ENCODE assay signal across 8 cellular contexts in the genomic region with DNA sequence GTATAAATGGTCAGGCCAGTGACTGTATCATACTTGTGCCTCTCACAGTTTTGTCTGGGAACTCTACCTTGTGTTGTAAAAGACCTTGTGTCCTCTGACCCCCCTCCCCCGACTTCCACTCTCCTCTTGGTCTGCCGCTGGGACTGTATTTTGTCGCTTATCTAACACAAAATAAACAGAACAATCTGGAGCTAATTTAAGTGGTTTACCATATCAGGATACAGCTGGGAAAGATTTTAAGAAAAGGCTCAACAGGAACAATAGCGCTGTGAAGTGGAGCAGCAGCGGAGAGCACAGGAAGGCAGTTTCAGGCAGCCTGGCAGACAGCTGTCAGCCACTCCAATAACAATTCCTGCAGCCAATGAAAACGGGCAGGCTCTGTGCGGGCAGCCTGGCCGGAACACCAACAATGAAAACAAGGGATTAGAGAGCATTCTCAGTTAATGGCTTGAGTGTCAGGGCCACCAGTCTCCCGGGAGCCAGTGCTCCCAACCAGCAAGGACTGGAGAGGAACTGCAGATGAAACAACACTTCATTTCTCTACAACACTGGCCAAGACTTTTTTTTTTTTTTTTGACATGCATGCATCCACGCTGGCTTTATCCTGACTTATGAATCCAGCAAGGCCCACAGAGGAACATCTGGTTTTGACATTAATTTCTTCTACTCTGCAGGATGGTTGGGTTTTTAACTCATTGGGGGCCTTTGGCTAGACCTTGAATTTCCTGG.
DNase-seq lines count a peak whose midpoint lies in the region; ATAC-seq and TF ChIP-seq lines count a peak whose summit lies in the region.

No MANE protein-coding gene starts in this region.

- H3K27me3 ChIP-seq in endodermal cell (ENCODE audit: control insufficient read depth, insufficient read depth, low read length, poor library complexity, severe bottlenecking) (no peaks in the 10 kb centered on the region), muscle layer of colon (ENCODE audit: control insufficient read depth in 1 of 2, insufficient read depth in 2 of 2, low read length in 2 of 2) (no peaks in the 10 kb centered on the region)

- peak overlapping the region; percentile 33 for H3K9ac ChIP-seq in endodermal cell (ENCODE audit: extremely low read depth, low read length, poor library complexity, severe bottlenecking)
- peak overlapping the region; percentile 22 for H3K9ac ChIP-seq in muscle layer of colon (ENCODE audit: low read length)

- TF ChIP-seq POLR2A in GM18505 (IDR thresholded peaks at IDR 0.05; ENCODE audit: borderline replicate concordance, extremely low read depth, insufficient read depth, insufficient read length), result no peak

- H3K27ac ChIP-seq in endodermal cell (ENCODE audit: low read depth, low read length), result peak overlapping the region; percentile 59
- H3K27ac ChIP-seq in muscle layer of colon (ENCODE audit: low read depth, low read length), result peak overlapping the region; percentile 8

- no peaks in the 10 kb centered on the region for H3K36me3 ChIP-seq in endodermal cell (ENCODE audit: control insufficient read depth, insufficient read depth, low read length)
- H3K36me3 ChIP-seq in muscle layer of colon (ENCODE audit: insufficient read depth, low read length), result no peaks in the 10 kb centered on the region

- H3K27me3 Mint-ChIP-seq in endodermal cell (ENCODE audit: insufficient read depth), result no peaks in the 10 kb centered on the region

- H3K4me1 ChIP-seq in endodermal cell (ENCODE audit: control insufficient read depth, insufficient read depth, low read length) (peaks cover 25% of the 10 kb centered on the region), muscle layer of colon (ENCODE audit: insufficient read depth, low read length) (peaks cover 36% of the 10 kb centered on the region)

- WGBS in endodermal cell (ENCODE audit: insufficient coverage in 1 of 2, insufficient read length in 1 of 2), 2 experiments, result 11 to 20% methylated on average over 5 to 10 of the region's 10 CpGs

- ATAC-seq in GM18505 (IDR thresholded peaks at IDR 0.05; ENCODE audit: unreplicated experiment), result no peak
- ATAC-seq in HG03025 (IDR thresholded peaks at IDR 0.05; ENCODE audit: low FRiP score, unreplicated experiment), result no peak

- peak overlapping the region; percentile 81 for H3K27ac Mint-ChIP-seq in endodermal cell

- H3K9me3 Mint-ChIP-seq in endodermal cell, result no peaks in the 10 kb centered on the region

- peaks cover 65% of the 10 kb centered on the region for H3K4me1 Mint-ChIP-seq in endodermal cell

- H3K36me3 Mint-ChIP-seq in endodermal cell (ENCODE audit: low read depth), result no peaks in the 10 kb centered on the region

- H3K4me3 ChIP-seq in endodermal cell (ENCODE audit: low read length), result peak overlapping the region; percentile 66
- peak overlapping the region in 1 of 2 donors; percentile 20 for H3K4me3 ChIP-seq in muscle layer of colon (ENCODE audit: low read depth in 1 of 2, low read length in 2 of 2)

- H3K9me3 ChIP-seq in endodermal cell (ENCODE audit: control insufficient read depth, low read length) (no peaks in the 10 kb centered on the region), muscle layer of colon (ENCODE audit: low read length) (no peaks in the 10 kb centered on the region)

- H3K4me3 Mint-ChIP-seq in endodermal cell, result peak overlapping the region; percentile 66

- DNase-seq in GM04503 (ENCODE audit: low read depth) (peak; percentile 29), NCI-H510A (lab: John Stamatoyannopoulos, UW) (peak; percentile 56), endodermal cell (peak; percentile 92), NCI-H526 treated with DMSO at 0.1 percent for 48 hours (lab: John Stamatoyannopoulos, UW) (no peak)
- DNase-seq in activated CD8-positive, alpha-beta memory T cell treated with anti-CD3 and anti-CD28 coated beads, Interleukin-2, amount 50 U/mL, for 48 hours, result no peak

- no peak for TF ChIP-seq CTCF in endodermal cell (conservative IDR thresholded peaks at IDR 0.05)

Comparison
In these comparisons a context has a peak if more than half of its experiments do, and no peak if none do; other contexts are left out.
1. DNase-seq: peak in GM04503 (single experiment), NCI-H510A (single experiment) and endodermal cell (single experiment); none in NCI-H526 treated with DMSO at 0.1 percent for 48 hours (single experiment) and activated CD8-positive, alpha-beta memory T cell treated with anti-CD3 and anti-CD28 coated beads, Interleukin-2, amount 50 U/mL, for 48 hours (single experiment).